26 cellular contexts compared by ENCODE assay signal in genomic region chr7:153504288-153505075, GRCh38.
"Had no signal": no experiment of that assay in that cellular context is flagged by ENCODE, and none has a peak within 500 bp of the region (broad histone marks: within the 10 kb centered on the region; RNA-seq: fewer than 3 reads in every experiment).

No MANE protein-coding gene starts in this region.

- H3K36me3 ChIP-seq: brain microvascular endothelial cell, esophagus squamous epithelium had no signal

- H3K27ac ChIP-seq: brain microvascular endothelial cell, coronary artery, dorsolateral prefrontal cortex, epithelial cell of prostate, esophagus squamous epithelium had no signal

- H3K36me3 Mint-ChIP-seq: activated naive CD8-positive, alpha-beta T cell had no signal

- H3K4me3 Mint-ChIP-seq: activated CD4-positive, alpha-beta T cell treated with anti-CD3 and anti-CD28 coated beads for 36 hours; activated CD4-positive, alpha-beta T cell treated with anti-CD3 and anti-CD28 coated beads, Interleukin-2, amount 10 ng/mL, durations not matched to agents 7 days and 5 days; activated CD8-positive, alpha-beta T cell treated with anti-CD3 and anti-CD28 coated beads for 36 hours; activated naive CD8-positive, alpha-beta T cell; activated T-cell treated with anti-CD3 and anti-CD28 coated beads, Interleukin-2, amount 50 U/mL, for 4 hours; activated T-helper 17 cell treated with anti-CD3 and anti-CD28 coated beads, Interleukin-2, amount 50 U/mL, for 72 hours; central memory CD8-positive, alpha-beta T cell; dendritic cell treated with granulocyte-macrophage colony-stimulating factor and Interleukin-4, amounts not matched to agents 40 ng/mL and 50 ng/mL, for 4 days; effector memory CD8-positive, alpha-beta T cell had no signal

- H3K4me1 Mint-ChIP-seq: activated CD4-positive, alpha-beta T cell treated with anti-CD3 and anti-CD28 coated beads for 36 hours; activated CD4-positive, alpha-beta T cell treated with anti-CD3 and anti-CD28 coated beads, Interleukin-2, amount 10 ng/mL, durations not matched to agents 7 days and 5 days; activated T-helper 17 cell treated with anti-CD3 and anti-CD28 coated beads, Interleukin-2, amount 50 U/mL, for 72 hours; central memory CD8-positive, alpha-beta T cell had no signal

- H3K27me3 ChIP-seq: brain microvascular endothelial cell, esophagus squamous epithelium had no signal

- H3K4me1 ChIP-seq: esophagus squamous epithelium had no signal

- H3K9me3 ChIP-seq: esophagus squamous epithelium had no signal

- H3K4me3 ChIP-seq: coronary artery, dorsolateral prefrontal cortex, esophagus squamous epithelium had no signal

- H3K27ac Mint-ChIP-seq: activated CD4-positive, alpha-beta T cell treated with anti-CD3 and anti-CD28 coated beads for 36 hours; activated CD4-positive, alpha-beta T cell treated with anti-CD3 and anti-CD28 coated beads, Interleukin-2, amount 10 ng/mL, durations not matched to agents 7 days and 5 days; activated CD8-positive, alpha-beta T cell treated with anti-CD3 and anti-CD28 coated beads for 36 hours; activated naive CD8-positive, alpha-beta T cell; activated T-helper 17 cell treated with anti-CD3 and anti-CD28 coated beads, Interleukin-2, amount 50 U/mL, for 72 hours; dendritic cell treated with granulocyte-macrophage colony-stimulating factor and Interleukin-4, amounts not matched to agents 40 ng/mL and 50 ng/mL, for 4 days; effector memory CD8-positive, alpha-beta T cell had no signal

- DNase-seq: activated CD4-positive, alpha-beta T cell treated with anti-CD3 and anti-CD28 coated beads for 36 hours; activated CD4-positive, alpha-beta T cell treated with anti-CD3 and anti-CD28 coated beads, Interleukin-2, amount 10 ng/mL, durations not matched to agents 7 days and 5 days; activated CD4-positive, alpha-beta T cell treated with anti-CD3 and anti-CD28 coated beads, Interleukin-2, amount 50 U/mL, for 48 hours; activated CD4-positive, CD25-positive, alpha-beta regulatory T cell; activated CD4-positive, CD25-positive, alpha-beta regulatory T cell treated with anti-CD3 and anti-CD28 coated beads, Interleukin-2, amount 50 U/mL, for 72 hours; activated CD8-positive, alpha-beta memory T cell treated with anti-CD3 and anti-CD28 coated beads for 24 hours; activated CD8-positive, alpha-beta T cell treated with anti-CD3 and anti-CD28 coated beads for 36 hours; activated effector memory CD4-positive, alpha-beta T cell treated with Interleukin-2 at 50 U/mL for 16 hours; activated gamma-delta T cell treated with Interleukin-2 at 50 U/mL for 16 hours; activated naive CD4-positive, alpha-beta T cell treated with anti-CD3 and anti-CD28 coated beads, Interleukin-2, amount 50 U/mL, for 16 hours; activated naive CD4-positive, alpha-beta T cell treated with Interleukin-2 at 50 U/mL for 16 hours; activated T-cell treated with anti-CD3 and anti-CD28 coated beads, Interleukin-2, amount 50 U/mL, for 4 hours; amniotic stem cell; anterior cingulate cortex; brain microvascular endothelial cell; dorsolateral prefrontal cortex; effector memory CD8-positive, alpha-beta T cell; esophagus squamous epithelium; foreskin melanocyte; T-helper 2 cell had no signal

- H3K27me3 Mint-ChIP-seq: activated CD4-positive, alpha-beta T cell treated with anti-CD3 and anti-CD28 coated beads for 36 hours; activated CD4-positive, alpha-beta T cell treated with anti-CD3 and anti-CD28 coated beads, Interleukin-2, amount 10 ng/mL, durations not matched to agents 7 days and 5 days; activated CD8-positive, alpha-beta T cell treated with anti-CD3 and anti-CD28 coated beads for 36 hours; activated T-helper 17 cell treated with anti-CD3 and anti-CD28 coated beads, Interleukin-2, amount 50 U/mL, for 72 hours; central memory CD8-positive, alpha-beta T cell; dendritic cell treated with granulocyte-macrophage colony-stimulating factor and Interleukin-4, amounts not matched to agents 40 ng/mL and 50 ng/mL, for 4 days; effector memory CD8-positive, alpha-beta T cell had no signal
